In genomic region chr20:46951405-46951804, GRCh38 we compare ENCODE assay signal across 26 cellular contexts. TPM values are rescaled to one million over a fixed set of nuclear protein-coding genes. Genes with fewer than 3 reads are reported as not detected.
DNase-seq lines count a peak whose midpoint lies in the region; ATAC-seq, FAIRE-seq and TF ChIP-seq lines count a peak whose summit lies in the region.
"Had no signal": no experiment of that assay in that cellular context is flagged by ENCODE, and none has a peak within 500 bp of the region (broad histone marks: within the 10 kb centered on the region; RNA-seq: fewer than 3 reads in every experiment).

No MANE protein-coding gene starts in this region.

- no peak for DNase-seq in activated naive CD8-positive, alpha-beta T cell treated with anti-CD3 and anti-CD28 coated beads for 36 hours
- peak; percentile 51 for DNase-seq in PC-3
- DNase-seq in epithelial cell of prostate (ENCODE audit: low read depth, low spot score), result no peak
- DNase-seq in Calu3, result no peak
- no peak for DNase-seq in pancreas
- DNase-seq: activated CD8-positive, alpha-beta memory T cell treated with anti-CD3 and anti-CD28 coated beads for 24 hours; activated effector memory CD4-positive, alpha-beta T cell treated with Interleukin-2 at 50 U/mL for 16 hours; amniotic stem cell; CD8-positive, alpha-beta memory T cell; DMS79; effector CD4-positive, alpha-beta T cell; KG1; kidney; NCI-H187 treated with DMSO at 0.1 percent for 48 hours; NCI-H2227 treated with DMSO at 0.1 percent for 48 hours; NCI-H774; PC-9; SIG-M5; thyroid gland had no signal

- no peaks in the 10 kb centered on the region for H3K4me1 Mint-ChIP-seq in activated naive CD8-positive, alpha-beta T cell (ENCODE audit: low read depth)
- H3K4me1 Mint-ChIP-seq in activated naive CD8-positive, alpha-beta T cell treated with anti-CD3 and anti-CD28 coated beads for 36 hours, result peaks cover 6% of the 10 kb centered on the region
- H3K4me1 Mint-ChIP-seq in stimulated activated naive CD8-positive, alpha-beta T cell treated with anti-CD3 and anti-CD28 coated beads, Interleukin-15, Interleukin-2, amounts not matched to agents 100 ng/mL and 50 ng/mL, for 24 hours (ENCODE audit: low read depth), result peaks cover 4% of the 10 kb centered on the region
- no peaks in the 10 kb centered on the region for H3K4me1 Mint-ChIP-seq in Calu3 (ENCODE audit: low read depth, unreplicated experiment)
- H3K4me1 Mint-ChIP-seq: CD8-positive, alpha-beta memory T cell; stimulated activated memory B cell treated with anti-CD40 and anti-IgM and Interleukin-4, amounts not matched to agents 10 μg/mL and 1 μg/mL and 100 μg/mL, for 72 hours had no signal

- peaks cover 41% of the 10 kb centered on the region for H3K4me1 ChIP-seq in PC-3 (ENCODE audit: insufficient read depth, low read length)
- H3K4me1 ChIP-seq in pancreas, result no peaks in the 10 kb centered on the region
- H3K4me1 ChIP-seq: gastroesophageal sphincter had no signal

- no peak overlapping the region for H3K4me2 ChIP-seq in PC-3 (ENCODE audit: low read length)
- H3K4me2 ChIP-seq: PC-9 had no signal

- peaks cover 4% of the 10 kb centered on the region for H3K27me3 Mint-ChIP-seq in activated naive CD8-positive, alpha-beta T cell
- H3K27me3 Mint-ChIP-seq in activated naive CD8-positive, alpha-beta T cell treated with anti-CD3 and anti-CD28 coated beads for 36 hours, result peaks cover 22% of the 10 kb centered on the region
- peaks cover 24% of the 10 kb centered on the region for H3K27me3 Mint-ChIP-seq in stimulated activated naive CD8-positive, alpha-beta T cell treated with anti-CD3 and anti-CD28 coated beads, Interleukin-15, Interleukin-2, amounts not matched to agents 100 ng/mL and 50 ng/mL, for 24 hours
- H3K27me3 Mint-ChIP-seq in Calu3 (ENCODE audit: unreplicated experiment), result peaks cover 16% of the 10 kb centered on the region

- H3K4me3 ChIP-seq in PC-3 (ENCODE audit: low read length) (no peak overlapping the region), pancreas (no peak overlapping the region)
- H3K4me3 ChIP-seq: gastroesophageal sphincter, lung, PC-9, thyroid gland had no signal

- no peaks in the 10 kb centered on the region; the same call in 1 of the 2 replicates for H3K36me3 ChIP-seq in PC-3 (ENCODE audit: low read depth, low read length)
- H3K36me3 ChIP-seq in pancreas, result no peaks in the 10 kb centered on the region
- H3K36me3 ChIP-seq: gastroesophageal sphincter, thyroid gland had no signal

- intact Hi-C loops in PC-3 (cut with micrococcal nuclease) (loop anchor here (10.0 kb wide), 1 partner anchor 197 kb away; no protein-coding TSS in a partner anchor), Calu3 (cut with micrococcal nuclease; ENCODE audit: unreplicated experiment) (no loop called here), pancreas (cut with DNase I) (no loop called here)

- H3K27me3 ChIP-seq in PC-3 (ENCODE audit: low read length) (no peaks in the 10 kb centered on the region), pancreas (peaks cover 0 to 3% (median 0%) of the 10 kb centered on the region in 4 donors)
- H3K27me3 ChIP-seq: gastroesophageal sphincter, thyroid gland had no signal

- no peak overlapping the region for H3K4me3 Mint-ChIP-seq in activated naive CD8-positive, alpha-beta T cell
- H3K4me3 Mint-ChIP-seq in activated naive CD8-positive, alpha-beta T cell treated with anti-CD3 and anti-CD28 coated beads for 36 hours, result no peak overlapping the region
- H3K4me3 Mint-ChIP-seq in stimulated activated naive CD8-positive, alpha-beta T cell treated with anti-CD3 and anti-CD28 coated beads, Interleukin-15, Interleukin-2, amounts not matched to agents 100 ng/mL and 50 ng/mL, for 24 hours, result no peak overlapping the region
- no peak overlapping the region for H3K4me3 Mint-ChIP-seq in Calu3 (ENCODE audit: low read depth, unreplicated experiment)
- H3K4me3 Mint-ChIP-seq: CD8-positive, alpha-beta memory T cell; stimulated activated memory B cell treated with anti-CD40 and anti-IgM and Interleukin-4, amounts not matched to agents 10 μg/mL and 1 μg/mL and 100 μg/mL, for 72 hours had no signal

- BruUV-seq in PC-3 (replicated peaks; lab: Mats Ljungman, UMichigan) (no TSS peak), Calu3 (replicated peaks; lab: Mats Ljungman, UMichigan) (no TSS peak)

- H3K9ac ChIP-seq in PC-3 (ENCODE audit: low read length), result peak overlapping the region; percentile 34; the same call in 1 of the 2 replicates

- no peak for ATAC-seq in PC-3
- no peak for ATAC-seq in pancreas
- ATAC-seq: esophagus mucosa; gastroesophageal sphincter; stimulated activated memory B cell treated with anti-CD40 and anti-IgM and Interleukin-4, amounts not matched to agents 10 μg/mL and 1 μg/mL and 100 μg/mL, for 72 hours had no signal

- H3K9me2 ChIP-seq in PC-3 (replicated peaks; ENCODE audit: low read length), result no peaks in the 10 kb centered on the region

- TF ChIP-seq CTCF in PC-3 (conservative IDR thresholded peaks at IDR 0.05; ENCODE audit: low read depth, low read length) (no peak), Calu3 (IDR thresholded peaks at IDR 0.05; ENCODE audit: unreplicated experiment) (no peak), pancreas (IDR thresholded peaks at IDR 0.05) (no peak)

- FAIRE-seq in pancreas (lab: Jason Lieb, UNC), result no peak
- FAIRE-seq: H1, kidney had no signal

- no peak overlapping the region for H2AFZ ChIP-seq in PC-3 (ENCODE audit: low read length)
- H2AFZ ChIP-seq: PC-9 had no signal

- peaks cover 2% of the 10 kb centered on the region for H3K9me3 Mint-ChIP-seq in activated naive CD8-positive, alpha-beta T cell (ENCODE audit: low read depth)
- peaks cover 3% of the 10 kb centered on the region for H3K9me3 Mint-ChIP-seq in activated naive CD8-positive, alpha-beta T cell treated with anti-CD3 and anti-CD28 coated beads for 36 hours
- H3K9me3 Mint-ChIP-seq in stimulated activated naive CD8-positive, alpha-beta T cell treated with anti-CD3 and anti-CD28 coated beads, Interleukin-15, Interleukin-2, amounts not matched to agents 100 ng/mL and 50 ng/mL, for 24 hours, result peaks cover 14% of the 10 kb centered on the region
- H3K9me3 Mint-ChIP-seq in Calu3 (ENCODE audit: low read depth, unreplicated experiment), result peaks cover 2% of the 10 kb centered on the region

- POLR2A ChIA-PET in PC-3 (lab: Charles Lee; ENCODE audit: unreplicated experiment), result interaction anchor here (0.5 to 0.6 kb wide), 2 partner anchors 9 to 19 kb away, joined by 3 to 4 read pairs; no protein-coding TSS in a partner anchor

- H3K27ac ChIP-seq in PC-3 (ENCODE audit: low read length) (peak overlapping the region; percentile 55), epithelial cell of prostate (peak overlapping the region; percentile 27), pancreas (no peak overlapping the region)
- H3K27ac ChIP-seq: gastroesophageal sphincter, PC-9, thyroid gland had no signal

- H4K20me1 ChIP-seq in PC-3 (ENCODE audit: low read length), result no peaks in the 10 kb centered on the region

- 28 to 35% methylated on average over 4 of the region's 4 CpGs for WGBS in pancreas, 2 donors

- peak overlapping the region; percentile 8 for H3K27ac Mint-ChIP-seq in activated naive CD8-positive, alpha-beta T cell
- no peak overlapping the region for H3K27ac Mint-ChIP-seq in activated naive CD8-positive, alpha-beta T cell treated with anti-CD3 and anti-CD28 coated beads for 36 hours
- H3K27ac Mint-ChIP-seq in stimulated activated naive CD8-positive, alpha-beta T cell treated with anti-CD3 and anti-CD28 coated beads, Interleukin-15, Interleukin-2, amounts not matched to agents 100 ng/mL and 50 ng/mL, for 24 hours, result peak overlapping the region; percentile 17
- H3K27ac Mint-ChIP-seq in Calu3 (ENCODE audit: unreplicated experiment), result no peak overlapping the region
- H3K27ac Mint-ChIP-seq: CD8-positive, alpha-beta memory T cell; stimulated activated memory B cell treated with anti-CD40 and anti-IgM and Interleukin-4, amounts not matched to agents 10 μg/mL and 1 μg/mL and 100 μg/mL, for 72 hours had no signal

- no peaks in the 10 kb centered on the region for H3K79me2 ChIP-seq in PC-3 (ENCODE audit: low read length)

- no peaks in the 10 kb centered on the region for H3F3A ChIP-seq in PC-3 (ENCODE audit: low read length, unreplicated experiment)

- H3K9me3 ChIP-seq in PC-3 (ENCODE audit: low read length), result peaks cover 5% of the 10 kb centered on the region; the same call in 1 of the 2 replicates
- no peaks in the 10 kb centered on the region for H3K9me3 ChIP-seq in pancreas
- H3K9me3 ChIP-seq: thyroid gland had no signal

- CTCF ChIA-PET in PC-3 (lab: Charles Lee) (no interaction called here), Calu3 (lab: Charles Lee) (no interaction called here)

- no peaks in the 10 kb centered on the region for H3K36me3 Mint-ChIP-seq in activated naive CD8-positive, alpha-beta T cell
- no peaks in the 10 kb centered on the region for H3K36me3 Mint-ChIP-seq in activated naive CD8-positive, alpha-beta T cell treated with anti-CD3 and anti-CD28 coated beads for 36 hours
- H3K36me3 Mint-ChIP-seq in stimulated activated naive CD8-positive, alpha-beta T cell treated with anti-CD3 and anti-CD28 coated beads, Interleukin-15, Interleukin-2, amounts not matched to agents 100 ng/mL and 50 ng/mL, for 24 hours (ENCODE audit: low read depth), result no peaks in the 10 kb centered on the region
- no peaks in the 10 kb centered on the region for H3K36me3 Mint-ChIP-seq in Calu3 (ENCODE audit: insufficient read depth, unreplicated experiment)
- H3K36me3 Mint-ChIP-seq: CD8-positive, alpha-beta memory T cell; stimulated activated memory B cell treated with anti-CD40 and anti-IgM and Interleukin-4, amounts not matched to agents 10 μg/mL and 1 μg/mL and 100 μg/mL, for 72 hours had no signal

RNA-seq across cellular contexts. Expression of gene EYA2, which starts 56.8 kb away (rescaled TPM):
- not detected for total RNA-seq in activated naive CD8-positive, alpha-beta T cell treated with anti-CD3 and anti-CD28 coated beads for 36 hours
- total RNA-seq in PC-3 (2014; rRNA removed), result 0.29 and 0.33 TPM in 2 replicates
- 0.32 and 0.35 TPM in 2 replicates for total RNA-seq in Calu3 (2022)
- 1 to 10 TPM in 5 of 6 donors, under 1 TPM in 1; 0.51 to 3.2 (median 1.2) TPM for total RNA-seq in pancreas
- 1 to 10 TPM; 1.5 to 1.7 TPM for polyA plus RNA-seq in pancreas
- total RNA-seq: CD8-positive, alpha-beta memory T cell; PC-9 had no signal
- polyA plus RNA-seq: CD8-positive, alpha-beta memory T cell had no signal

Comparison
In these comparisons a context has a peak if more than half of its experiments do, and no peak if none do; other contexts are left out.
1. H3K27ac Mint-ChIP-seq: peak in activated naive CD8-positive, alpha-beta T cell (single experiment) and stimulated activated naive CD8-positive, alpha-beta T cell treated with anti-CD3 and anti-CD28 coated beads, Interleukin-15, Interleukin-2, amounts not matched to agents 100 ng/mL and 50 ng/mL, for 24 hours (single experiment); none in activated naive CD8-positive, alpha-beta T cell treated with anti-CD3 and anti-CD28 coated beads for 36 hours (single experiment) and Calu3 (single experiment).
2. H3K27ac ChIP-seq: peak in PC-3 (single experiment) and epithelial cell of prostate (single experiment); none in pancreas (0 of 4).